Comparison of ENCODE assay signal across 20 cellular contexts in the genomic region with DNA sequence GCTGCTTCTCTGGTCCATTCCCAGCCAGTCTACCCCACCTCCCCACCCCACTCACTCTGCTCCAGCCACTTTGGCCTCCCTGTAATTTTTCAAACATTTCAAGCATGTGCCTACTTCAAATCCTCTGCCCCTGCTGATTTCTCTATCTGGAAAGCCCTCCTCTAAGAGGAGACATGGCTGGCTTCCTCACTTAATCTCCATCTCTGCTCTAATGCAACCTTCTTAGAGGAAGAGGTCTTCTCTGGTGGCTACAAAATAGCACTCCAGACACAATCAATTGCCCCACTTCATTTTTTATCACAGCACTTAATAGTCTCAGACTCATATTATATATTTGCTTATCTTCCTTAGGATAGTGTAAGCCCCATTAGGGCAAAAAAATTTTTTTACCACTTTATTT.
"Had no signal": no experiment of that assay in that cellular context is flagged by ENCODE, and none has a peak within 500 bp of the region (broad histone marks: within the 10 kb centered on the region; RNA-seq: fewer than 3 reads in every experiment).

No MANE protein-coding gene starts in this region.

- H3K27me3 ChIP-seq: dorsolateral prefrontal cortex, heart left ventricle, tibial artery, upper lobe of left lung, uterus had no signal

- H3K36me3 ChIP-seq: heart left ventricle, tibial artery, upper lobe of left lung, uterus had no signal

- H2AFZ ChIP-seq: parathyroid adenoma had no signal

- H3K27ac Mint-ChIP-seq: nephron progenitor cell had no signal

- H3K27ac ChIP-seq: dorsolateral prefrontal cortex, heart left ventricle, parathyroid adenoma, tibial artery, upper lobe of left lung, uterus had no signal

- H3K9ac ChIP-seq: parathyroid adenoma had no signal

- H3K4me3 Mint-ChIP-seq: nephron progenitor cell had no signal

- DNase-seq: cortex of kidney; dorsolateral prefrontal cortex; effector memory CD4-positive, alpha-beta T cell; heart left ventricle; hippocampal formation; left colon; left ventricle myocardium superior; mesenchymal stem cell; midbrain; nephron progenitor cell; right cardiac atrium; small intestine; stimulated activated CD4-positive, alpha-beta T cell treated with anti-CD3 and anti-CD28 coated beads, Interleukin-2, amount 100 ng/mL, for 48 hours; stimulated activated naive CD4-positive, alpha-beta T cell treated with Interleukin-2 at 50 U/mL for 16 hours; tibial artery; upper lobe of left lung; uterus had no signal

- H3K4me3 ChIP-seq: dorsolateral prefrontal cortex, heart left ventricle, lung, tibial artery, upper lobe of left lung, uterus had no signal

- H3K9me3 ChIP-seq: heart left ventricle, tibial artery, upper lobe of left lung, uterus had no signal

- H3K79me2 ChIP-seq: parathyroid adenoma had no signal

- H3K4me1 ChIP-seq: heart left ventricle, parathyroid adenoma, upper lobe of left lung, uterus had no signal

- H3K9me3 Mint-ChIP-seq: nephron progenitor cell had no signal

- ATAC-seq: esophagus mucosa, heart left ventricle, left colon, left ventricle myocardium superior, right cardiac atrium had no signal
